ENCODE assay signal across 1 cellular context in the genomic region with DNA sequence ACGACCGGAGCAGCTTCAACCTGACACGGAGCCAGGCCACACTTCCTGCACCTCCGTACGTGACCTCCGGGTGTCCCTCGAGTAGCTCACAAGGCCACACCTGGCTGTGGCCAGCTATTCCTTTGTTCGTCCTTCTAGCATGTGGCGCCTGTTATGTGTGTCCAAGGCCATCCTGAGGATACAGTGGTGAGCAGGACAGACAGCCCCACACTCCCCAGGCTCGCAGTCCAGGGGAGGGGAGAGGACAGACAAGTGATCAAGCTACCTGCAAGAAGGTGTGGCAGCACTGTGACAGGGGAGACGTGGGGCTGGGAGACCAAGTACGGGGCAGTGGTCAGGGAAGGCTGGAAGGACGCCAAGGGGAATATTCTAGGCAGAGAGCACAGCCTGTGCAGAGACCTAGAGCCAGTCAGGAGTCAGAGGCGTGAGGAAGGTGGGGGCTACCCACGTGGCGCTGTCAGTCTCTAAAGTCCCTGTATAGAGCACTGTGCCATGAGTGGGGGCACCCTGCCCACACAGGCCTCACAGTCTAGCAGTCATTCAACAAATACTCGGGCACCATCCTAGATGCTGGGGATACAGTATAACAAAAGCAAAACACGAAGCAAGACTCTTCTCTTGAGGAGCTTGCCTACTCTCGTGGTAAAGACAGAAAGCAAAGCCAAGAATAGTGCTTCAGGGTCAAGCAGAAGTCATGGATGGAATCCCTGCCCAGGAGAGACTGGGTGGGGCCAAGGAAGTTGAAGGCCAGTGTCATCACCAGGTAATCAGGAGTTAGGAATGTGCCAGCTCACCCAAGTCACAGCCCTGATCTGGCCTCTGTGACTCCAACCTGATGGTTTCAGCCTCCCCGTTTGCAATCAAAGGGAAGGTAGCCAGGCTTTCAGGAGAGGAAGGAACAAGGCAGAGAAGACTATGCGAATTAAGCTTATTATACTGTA.
TF ChIP-seq lines count a peak whose summit lies in the region.

No MANE protein-coding gene starts in this region.

TF ChIP-seq in K562, 482 proteins besides CTCF, POLR2A, EP300 and RAD21 (continued from another document and continues in another):
- TF ChIP-seq, protein P1, sequence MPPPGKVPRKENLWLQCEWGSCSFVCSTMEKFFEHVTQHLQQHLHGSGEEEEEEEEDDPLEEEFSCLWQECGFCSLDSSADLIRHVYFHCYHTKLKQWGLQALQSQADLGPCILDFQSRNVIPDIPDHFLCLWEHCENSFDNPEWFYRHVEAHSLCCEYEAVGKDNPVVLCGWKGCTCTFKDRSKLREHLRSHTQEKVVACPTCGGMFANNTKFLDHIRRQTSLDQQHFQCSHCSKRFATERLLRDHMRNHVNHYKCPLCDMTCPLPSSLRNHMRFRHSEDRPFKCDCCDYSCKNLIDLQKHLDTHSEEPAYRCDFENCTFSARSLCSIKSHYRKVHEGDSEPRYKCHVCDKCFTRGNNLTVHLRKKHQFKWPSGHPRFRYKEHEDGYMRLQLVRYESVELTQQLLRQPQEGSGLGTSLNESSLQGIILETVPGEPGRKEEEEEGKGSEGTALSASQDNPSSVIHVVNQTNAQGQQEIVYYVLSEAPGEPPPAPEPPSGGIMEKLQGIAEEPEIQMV (tag; conservative IDR thresholded peaks at IDR 0.05; ENCODE audit: low read depth) = no peak
- TF ChIP-seq SMC3 (conservative IDR thresholded peaks at IDR 0.05; ENCODE audit: insufficient read depth, low read depth, low read length) (0 out of 2 replicates have a peak, but pooled peaks have one; percentile 12), PPARD (CRISPR knock-in tag; IDR thresholded peaks at IDR 0.05) (no peak), STAG1 (CRISPR knock-in tag; IDR thresholded peaks at IDR 0.05; ENCODE audit: borderline replicate concordance) (no peak), CXXC5 (CRISPR knock-in tag; IDR thresholded peaks at IDR 0.05) (no peak), HNRNPLL (IDR thresholded peaks at IDR 0.05; ENCODE audit: low read depth, low read length, poor library complexity, severe bottlenecking) (no peak), PCBP1 (IDR thresholded peaks at IDR 0.05; ENCODE audit: low read depth, low read length, poor library complexity, severe bottlenecking) (no peak), SRSF3 (IDR thresholded peaks at IDR 0.05; ENCODE audit: insufficient read depth, low read length) (no peak), ETV6 (IDR thresholded peaks at IDR 0.05; ENCODE audit: borderline replicate concordance in 1 of 2, low read depth in 2 of 2, low read length in 1 of 2) (no peak), ETV6 (CRISPR knock-in tag; IDR thresholded peaks at IDR 0.05; ENCODE audit: borderline replicate concordance) (no peak), ZNF57 (CRISPR knock-in tag; IDR thresholded peaks at IDR 0.05) (no peak), PTTG1 (tag; IDR thresholded peaks at IDR 0.05; ENCODE audit: low read depth) (no peak), ZNF140 (CRISPR knock-in tag; IDR thresholded peaks at IDR 0.05) (no peak), POLR2G (IDR thresholded peaks at IDR 0.05; ENCODE audit: low read depth, low read length) (peak; percentile 56), CBX2 (IDR thresholded peaks at IDR 0.05; ENCODE audit: insufficient read depth, low read length, poor library complexity, severe bottlenecking) (no peak), RBFOX2 (IDR thresholded peaks at IDR 0.05; ENCODE audit: low read depth, low read length) (0 out of 2 replicates have a peak, but pooled peaks have one; percentile 19), CHD2 (IDR thresholded peaks at IDR 0.05; ENCODE audit: low read depth, low read length) (no peak), NR4A1 (CRISPR knock-in tag; IDR thresholded peaks at IDR 0.05) (no peak), NR4A1 (tag; IDR thresholded peaks at IDR 0.05) (no peak), TCF7 (IDR thresholded peaks at IDR 0.05; ENCODE audit: borderline replicate concordance) (no peak), ZNF717 (CRISPR knock-in tag; IDR thresholded peaks at IDR 0.05) (no peak), ZFX (CRISPR knock-in tag; IDR thresholded peaks at IDR 0.05) (peak; percentile 40; the same call in 1 of the 2 replicates), TBL1XR1 (IDR thresholded peaks at IDR 0.05; ENCODE audit: low read length in 2 of 2) (no peak), CREB1 (IDR thresholded peaks at IDR 0.05) (no peak), CREB1 (CRISPR knock-in tag; IDR thresholded peaks at IDR 0.05) (no peak), FOXM1 (IDR thresholded peaks at IDR 0.05; ENCODE audit: low read depth) (no peak), FOXM1 (CRISPR knock-in tag; IDR thresholded peaks at IDR 0.05; ENCODE audit: low read depth) (no peak), L3MBTL2 (IDR thresholded peaks at IDR 0.05) (peak; percentile 19; the same call in 1 of the 2 replicates), CEBPB (tag; IDR thresholded peaks at IDR 0.05) (no peak), BRCA1 (IDR thresholded peaks at IDR 0.05) (no peak), BRCA1 (CRISPR knock-in tag; IDR thresholded peaks at IDR 0.05) (no peak), HLTF (IDR thresholded peaks at IDR 0.05) (no peak)
- TF ChIP-seq, protein P2, sequence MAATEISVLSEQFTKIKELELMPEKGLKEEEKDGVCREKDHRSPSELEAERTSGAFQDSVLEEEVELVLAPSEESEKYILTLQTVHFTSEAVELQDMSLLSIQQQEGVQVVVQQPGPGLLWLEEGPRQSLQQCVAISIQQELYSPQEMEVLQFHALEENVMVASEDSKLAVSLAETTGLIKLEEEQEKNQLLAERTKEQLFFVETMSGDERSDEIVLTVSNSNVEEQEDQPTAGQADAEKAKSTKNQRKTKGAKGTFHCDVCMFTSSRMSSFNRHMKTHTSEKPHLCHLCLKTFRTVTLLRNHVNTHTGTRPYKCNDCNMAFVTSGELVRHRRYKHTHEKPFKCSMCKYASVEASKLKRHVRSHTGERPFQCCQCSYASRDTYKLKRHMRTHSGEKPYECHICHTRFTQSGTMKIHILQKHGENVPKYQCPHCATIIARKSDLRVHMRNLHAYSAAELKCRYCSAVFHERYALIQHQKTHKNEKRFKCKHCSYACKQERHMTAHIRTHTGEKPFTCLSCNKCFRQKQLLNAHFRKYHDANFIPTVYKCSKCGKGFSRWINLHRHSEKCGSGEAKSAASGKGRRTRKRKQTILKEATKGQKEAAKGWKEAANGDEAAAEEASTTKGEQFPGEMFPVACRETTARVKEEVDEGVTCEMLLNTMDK (IDR thresholded peaks at IDR 0.05; ENCODE audit: borderline replicate concordance, insufficient read depth, low read depth, low read length, poor library complexity, severe bottlenecking) = no peak
- TF ChIP-seq, protein P3, sequence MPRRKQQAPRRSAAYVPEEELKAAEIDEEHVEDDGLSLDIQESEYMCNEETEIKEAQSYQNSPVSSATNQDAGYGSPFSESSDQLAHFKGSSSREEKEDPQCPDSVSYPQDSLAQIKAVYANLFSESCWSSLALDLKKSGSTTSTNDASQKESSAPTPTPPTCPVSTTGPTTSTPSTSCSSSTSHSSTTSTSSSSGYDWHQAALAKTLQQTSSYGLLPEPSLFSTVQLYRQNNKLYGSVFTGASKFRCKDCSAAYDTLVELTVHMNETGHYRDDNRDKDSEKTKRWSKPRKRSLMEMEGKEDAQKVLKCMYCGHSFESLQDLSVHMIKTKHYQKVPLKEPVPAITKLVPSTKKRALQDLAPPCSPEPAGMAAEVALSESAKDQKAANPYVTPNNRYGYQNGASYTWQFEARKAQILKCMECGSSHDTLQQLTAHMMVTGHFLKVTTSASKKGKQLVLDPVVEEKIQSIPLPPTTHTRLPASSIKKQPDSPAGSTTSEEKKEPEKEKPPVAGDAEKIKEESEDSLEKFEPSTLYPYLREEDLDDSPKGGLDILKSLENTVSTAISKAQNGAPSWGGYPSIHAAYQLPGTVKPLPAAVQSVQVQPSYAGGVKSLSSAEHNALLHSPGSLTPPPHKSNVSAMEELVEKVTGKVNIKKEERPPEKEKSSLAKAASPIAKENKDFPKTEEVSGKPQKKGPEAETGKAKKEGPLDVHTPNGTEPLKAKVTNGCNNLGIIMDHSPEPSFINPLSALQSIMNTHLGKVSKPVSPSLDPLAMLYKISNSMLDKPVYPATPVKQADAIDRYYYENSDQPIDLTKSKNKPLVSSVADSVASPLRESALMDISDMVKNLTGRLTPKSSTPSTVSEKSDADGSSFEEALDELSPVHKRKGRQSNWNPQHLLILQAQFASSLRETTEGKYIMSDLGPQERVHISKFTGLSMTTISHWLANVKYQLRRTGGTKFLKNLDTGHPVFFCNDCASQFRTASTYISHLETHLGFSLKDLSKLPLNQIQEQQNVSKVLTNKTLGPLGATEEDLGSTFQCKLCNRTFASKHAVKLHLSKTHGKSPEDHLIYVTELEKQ (CRISPR knock-in tag; IDR thresholded peaks at IDR 0.05) = no peak
- TF ChIP-seq, protein P4, sequence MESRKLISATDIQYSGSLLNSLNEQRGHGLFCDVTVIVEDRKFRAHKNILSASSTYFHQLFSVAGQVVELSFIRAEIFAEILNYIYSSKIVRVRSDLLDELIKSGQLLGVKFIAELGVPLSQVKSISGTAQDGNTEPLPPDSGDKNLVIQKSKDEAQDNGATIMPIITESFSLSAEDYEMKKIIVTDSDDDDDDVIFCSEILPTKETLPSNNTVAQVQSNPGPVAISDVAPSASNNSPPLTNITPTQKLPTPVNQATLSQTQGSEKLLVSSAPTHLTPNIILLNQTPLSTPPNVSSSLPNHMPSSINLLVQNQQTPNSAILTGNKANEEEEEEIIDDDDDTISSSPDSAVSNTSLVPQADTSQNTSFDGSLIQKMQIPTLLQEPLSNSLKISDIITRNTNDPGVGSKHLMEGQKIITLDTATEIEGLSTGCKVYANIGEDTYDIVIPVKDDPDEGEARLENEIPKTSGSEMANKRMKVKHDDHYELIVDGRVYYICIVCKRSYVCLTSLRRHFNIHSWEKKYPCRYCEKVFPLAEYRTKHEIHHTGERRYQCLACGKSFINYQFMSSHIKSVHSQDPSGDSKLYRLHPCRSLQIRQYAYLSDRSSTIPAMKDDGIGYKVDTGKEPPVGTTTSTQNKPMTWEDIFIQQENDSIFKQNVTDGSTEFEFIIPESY (CRISPR knock-in tag; IDR thresholded peaks at IDR 0.05) = 0 out of 2 replicates have a peak, but pooled peaks have one; percentile 14
- TF ChIP-seq, protein P5, sequence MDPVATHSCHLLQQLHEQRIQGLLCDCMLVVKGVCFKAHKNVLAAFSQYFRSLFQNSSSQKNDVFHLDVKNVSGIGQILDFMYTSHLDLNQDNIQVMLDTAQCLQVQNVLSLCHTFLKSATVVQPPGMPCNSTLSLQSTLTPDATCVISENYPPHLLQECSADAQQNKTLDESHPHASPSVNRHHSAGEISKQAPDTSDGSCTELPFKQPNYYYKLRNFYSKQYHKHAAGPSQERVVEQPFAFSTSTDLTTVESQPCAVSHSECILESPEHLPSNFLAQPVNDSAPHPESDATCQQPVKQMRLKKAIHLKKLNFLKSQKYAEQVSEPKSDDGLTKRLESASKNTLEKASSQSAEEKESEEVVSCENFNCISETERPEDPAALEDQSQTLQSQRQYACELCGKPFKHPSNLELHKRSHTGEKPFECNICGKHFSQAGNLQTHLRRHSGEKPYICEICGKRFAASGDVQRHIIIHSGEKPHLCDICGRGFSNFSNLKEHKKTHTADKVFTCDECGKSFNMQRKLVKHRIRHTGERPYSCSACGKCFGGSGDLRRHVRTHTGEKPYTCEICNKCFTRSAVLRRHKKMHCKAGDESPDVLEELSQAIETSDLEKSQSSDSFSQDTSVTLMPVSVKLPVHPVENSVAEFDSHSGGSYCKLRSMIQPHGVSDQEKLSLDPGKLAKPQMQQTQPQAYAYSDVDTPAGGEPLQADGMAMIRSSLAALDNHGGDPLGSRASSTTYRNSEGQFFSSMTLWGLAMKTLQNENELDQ (CRISPR knock-in tag; IDR thresholded peaks at IDR 0.05; ENCODE audit: borderline replicate concordance) = no peak
- TF ChIP-seq, protein P6, sequence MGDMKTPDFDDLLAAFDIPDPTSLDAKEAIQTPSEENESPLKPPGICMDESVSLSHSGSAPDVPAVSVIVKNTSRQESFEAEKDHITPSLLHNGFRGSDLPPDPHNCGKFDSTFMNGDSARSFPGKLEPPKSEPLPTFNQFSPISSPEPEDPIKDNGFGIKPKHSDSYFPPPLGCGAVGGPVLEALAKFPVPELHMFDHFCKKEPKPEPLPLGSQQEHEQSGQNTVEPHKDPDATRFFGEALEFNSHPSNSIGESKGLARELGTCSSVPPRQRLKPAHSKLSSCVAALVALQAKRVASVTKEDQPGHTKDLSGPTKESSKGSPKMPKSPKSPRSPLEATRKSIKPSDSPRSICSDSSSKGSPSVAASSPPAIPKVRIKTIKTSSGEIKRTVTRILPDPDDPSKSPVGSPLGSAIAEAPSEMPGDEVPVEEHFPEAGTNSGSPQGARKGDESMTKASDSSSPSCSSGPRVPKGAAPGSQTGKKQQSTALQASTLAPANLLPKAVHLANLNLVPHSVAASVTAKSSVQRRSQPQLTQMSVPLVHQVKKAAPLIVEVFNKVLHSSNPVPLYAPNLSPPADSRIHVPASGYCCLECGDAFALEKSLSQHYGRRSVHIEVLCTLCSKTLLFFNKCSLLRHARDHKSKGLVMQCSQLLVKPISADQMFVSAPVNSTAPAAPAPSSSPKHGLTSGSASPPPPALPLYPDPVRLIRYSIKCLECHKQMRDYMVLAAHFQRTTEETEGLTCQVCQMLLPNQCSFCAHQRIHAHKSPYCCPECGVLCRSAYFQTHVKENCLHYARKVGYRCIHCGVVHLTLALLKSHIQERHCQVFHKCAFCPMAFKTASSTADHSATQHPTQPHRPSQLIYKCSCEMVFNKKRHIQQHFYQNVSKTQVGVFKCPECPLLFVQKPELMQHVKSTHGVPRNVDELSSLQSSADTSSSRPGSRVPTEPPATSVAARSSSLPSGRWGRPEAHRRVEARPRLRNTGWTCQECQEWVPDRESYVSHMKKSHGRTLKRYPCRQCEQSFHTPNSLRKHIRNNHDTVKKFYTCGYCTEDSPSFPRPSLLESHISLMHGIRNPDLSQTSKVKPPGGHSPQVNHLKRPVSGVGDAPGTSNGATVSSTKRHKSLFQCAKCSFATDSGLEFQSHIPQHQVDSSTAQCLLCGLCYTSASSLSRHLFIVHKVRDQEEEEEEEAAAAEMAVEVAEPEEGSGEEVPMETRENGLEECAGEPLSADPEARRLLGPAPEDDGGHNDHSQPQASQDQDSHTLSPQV (IDR thresholded peaks at IDR 0.05) = peak; percentile 38; the same call in 1 of the 2 replicates
- TF ChIP-seq, protein P7, sequence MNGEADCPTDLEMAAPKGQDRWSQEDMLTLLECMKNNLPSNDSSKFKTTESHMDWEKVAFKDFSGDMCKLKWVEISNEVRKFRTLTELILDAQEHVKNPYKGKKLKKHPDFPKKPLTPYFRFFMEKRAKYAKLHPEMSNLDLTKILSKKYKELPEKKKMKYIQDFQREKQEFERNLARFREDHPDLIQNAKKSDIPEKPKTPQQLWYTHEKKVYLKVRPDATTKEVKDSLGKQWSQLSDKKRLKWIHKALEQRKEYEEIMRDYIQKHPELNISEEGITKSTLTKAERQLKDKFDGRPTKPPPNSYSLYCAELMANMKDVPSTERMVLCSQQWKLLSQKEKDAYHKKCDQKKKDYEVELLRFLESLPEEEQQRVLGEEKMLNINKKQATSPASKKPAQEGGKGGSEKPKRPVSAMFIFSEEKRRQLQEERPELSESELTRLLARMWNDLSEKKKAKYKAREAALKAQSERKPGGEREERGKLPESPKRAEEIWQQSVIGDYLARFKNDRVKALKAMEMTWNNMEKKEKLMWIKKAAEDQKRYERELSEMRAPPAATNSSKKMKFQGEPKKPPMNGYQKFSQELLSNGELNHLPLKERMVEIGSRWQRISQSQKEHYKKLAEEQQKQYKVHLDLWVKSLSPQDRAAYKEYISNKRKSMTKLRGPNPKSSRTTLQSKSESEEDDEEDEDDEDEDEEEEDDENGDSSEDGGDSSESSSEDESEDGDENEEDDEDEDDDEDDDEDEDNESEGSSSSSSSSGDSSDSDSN (IDR thresholded peaks at IDR 0.05; ENCODE audit: borderline replicate concordance in 1 of 2, low read depth in 2 of 2, low read length in 2 of 2) = no peak
- TF ChIP-seq, protein P8, sequence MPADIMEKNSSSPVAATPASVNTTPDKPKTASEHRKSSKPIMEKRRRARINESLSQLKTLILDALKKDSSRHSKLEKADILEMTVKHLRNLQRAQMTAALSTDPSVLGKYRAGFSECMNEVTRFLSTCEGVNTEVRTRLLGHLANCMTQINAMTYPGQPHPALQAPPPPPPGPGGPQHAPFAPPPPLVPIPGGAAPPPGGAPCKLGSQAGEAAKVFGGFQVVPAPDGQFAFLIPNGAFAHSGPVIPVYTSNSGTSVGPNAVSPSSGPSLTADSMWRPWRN (IDR thresholded peaks at IDR 0.05; ENCODE audit: low read depth) = no peak
